ENCODE assay signal across 1 cellular context in the genomic region with DNA sequence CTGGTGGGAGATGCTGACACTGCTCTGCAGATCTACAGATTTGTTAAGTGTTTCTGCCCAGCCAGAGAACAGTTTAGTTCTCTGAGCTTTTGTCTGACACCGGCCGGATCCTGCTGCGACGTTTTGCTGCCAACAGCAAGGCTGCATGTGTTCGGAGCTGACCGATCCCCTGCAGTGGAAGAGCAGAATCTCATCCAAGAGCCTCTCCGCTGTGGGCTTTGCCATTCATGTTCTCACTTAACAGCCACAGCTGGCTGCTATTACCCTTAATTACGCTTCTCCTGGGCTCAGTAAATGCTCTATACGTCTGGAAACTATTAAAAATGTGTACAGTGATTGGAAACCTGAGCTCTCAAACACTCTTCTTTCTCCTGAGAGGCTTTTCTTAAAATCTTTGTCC.
TF ChIP-seq lines count a peak whose summit lies in the region.

No MANE protein-coding gene starts in this region.

TF ChIP-seq in HEK293, 187 proteins besides CTCF, POLR2A, EP300 and RAD21 (continued from another document):
- TF ChIP-seq, protein P1, sequence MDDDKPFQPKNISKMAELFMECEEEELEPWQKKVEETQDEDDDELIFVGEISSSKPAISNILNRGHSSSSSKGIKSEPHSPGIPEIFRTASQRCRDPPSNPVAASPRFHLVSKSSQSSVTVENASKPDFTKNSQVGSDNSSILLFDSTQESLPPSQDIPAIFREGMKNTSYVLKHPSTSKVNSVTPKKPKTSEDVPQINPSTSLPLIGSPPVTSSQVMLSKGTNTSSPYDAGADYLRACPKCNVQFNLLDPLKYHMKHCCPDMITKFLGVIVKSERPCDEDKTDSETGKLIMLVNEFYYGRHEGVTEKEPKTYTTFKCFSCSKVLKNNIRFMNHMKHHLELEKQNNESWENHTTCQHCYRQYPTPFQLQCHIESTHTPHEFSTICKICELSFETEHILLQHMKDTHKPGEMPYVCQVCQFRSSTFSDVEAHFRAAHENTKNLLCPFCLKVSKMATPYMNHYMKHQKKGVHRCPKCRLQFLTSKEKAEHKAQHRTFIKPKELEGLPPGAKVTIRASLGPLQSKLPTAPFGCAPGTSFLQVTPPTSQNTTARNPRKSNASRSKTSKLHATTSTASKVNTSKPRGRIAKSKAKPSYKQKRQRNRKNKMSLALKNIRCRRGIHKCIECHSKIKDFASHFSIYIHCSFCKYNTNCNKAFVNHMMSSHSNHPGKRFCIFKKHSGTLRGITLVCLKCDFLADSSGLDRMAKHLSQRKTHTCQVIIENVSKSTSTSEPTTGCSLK (tag by site-specific recombination; IDR thresholded peaks at IDR 0.05) = no peak
- no peak for TF ChIP-seq ZNF146 (tag by site-specific recombination; IDR thresholded peaks at IDR 0.05)
TF ChIP-seq in HEK293: peak in this region for 2.
